Comparison of ENCODE assay signal across 8 cellular contexts in genomic region chr5:177351392-177352329, GRCh38. TPM values are rescaled to one million over a fixed set of nuclear protein-coding genes. Genes with fewer than 3 reads are reported as not detected.
DNase-seq lines count a peak whose midpoint lies in the region; ATAC-seq and TF ChIP-seq lines count a peak whose summit lies in the region.

Gene LMAN2, minus strand, starts transcription at chr5:177351668. Its CDS starts 21 bp downstream, at chr5:177351647.

- peak within 1 kb of the TSS; percentile 44 to 94 (median 90) for H3K27ac ChIP-seq in gastroesophageal sphincter

- CTCF ChIA-PET in HEK293T (lab: Yijun Ruan, JAX), result interaction anchor here (0.7 to 1.6 kb wide), 7 partner anchors 9 to 725 kb away, joined by 3 to 5 read pairs (median 4); no protein-coding TSS in a partner anchor

- in situ Hi-C loops in SK-MEL-5 (cut with HindIII; ENCODE audit: low pct_unique_long_range_greater_than_20kb, low sequenced_read_pairs), result no loop called here

- TF ChIP-seq EP300 in gastroesophageal sphincter (IDR thresholded peaks at IDR 0.05), result no peak

- DNase-seq in GDM1 (lab: John Stamatoyannopoulos, UW), result peak; percentile 91
- peak; percentile 97 for DNase-seq in HEK293T (ENCODE audit: extremely low spot score)
- DNase-seq in MV-4-11 (lab: John Stamatoyannopoulos, UW), result peak; percentile 94
- DNase-seq in SK-MEL-5 (ENCODE audit: low read depth, low spot score), result peak; percentile 93
- peak; percentile 91 for DNase-seq in activated naive CD4-positive, alpha-beta T cell treated with Interleukin-2 at 50 U/mL for 16 hours
- DNase-seq in non-pigmented ciliary epithelial cell (ENCODE audit: low read depth), result peak; percentile 86
- DNase-seq in superior temporal gyrus (ENCODE audit: extremely low spot score), result peak; percentile 99

- H3K4me1 ChIP-seq in gastroesophageal sphincter, result peaks cover 0 to 51% (median 11%) of the 10 kb centered on the region in 3 donors

- ATAC-seq in gastroesophageal sphincter, result peak; percentile 99

- peaks cover 0 to 21% of the 10 kb centered on the region in 2 donors for H3K36me3 ChIP-seq in gastroesophageal sphincter

- peak within 1 kb of the TSS; percentile 87 to 93 for H3K4me3 ChIP-seq in gastroesophageal sphincter

- H3K27me3 ChIP-seq in gastroesophageal sphincter, result no peaks in the 10 kb centered on the region

- no peak for TF ChIP-seq CTCF in gastroesophageal sphincter (IDR thresholded peaks at IDR 0.05)

- POLR2A ChIA-PET in HEK293T (lab: Yijun Ruan, JAX), result interaction anchor here (0.7 to 4.2 kb wide), 20 partner anchors 9 to 104 kb away, joined by 3 to 42 read pairs (median 4); partner anchors contain the start of gene GRK6

- whole genome bisulfite sequencing in gastroesophageal sphincter (ENCODE audit: low coverage in 1 of 2), 2 donors, result 0% methylated on average over 2 to 10 of the region's 55 CpGs

- peak in 1 of 2 donors; percentile 60 for TF ChIP-seq POLR2A in gastroesophageal sphincter (IDR thresholded peaks at IDR 0.05)

- H3K9me3 ChIP-seq in gastroesophageal sphincter, result no peaks in the 10 kb centered on the region

TF ChIP-seq in HEK293T, 16 proteins besides CTCF, POLR2A, EP300 and RAD21:
- no peak; the same call in 1 of the 2 replicates for TF ChIP-seq CTBP1 (IDR thresholded peaks at IDR 0.05; ENCODE audit: borderline replicate concordance)
- TF ChIP-seq ZNF384 (IDR thresholded peaks at IDR 0.05), result no peak
- peak; percentile 81 for TF ChIP-seq L3MBTL2 (conservative IDR thresholded peaks at IDR 0.05)
- no peak for TF ChIP-seq LEF1 (IDR thresholded peaks at IDR 0.05; ENCODE audit: borderline replicate concordance)
- TF ChIP-seq FOXA1 (IDR thresholded peaks at IDR 0.05), result no peak
- peak; percentile 99 for TF ChIP-seq PKNOX1 (IDR thresholded peaks at IDR 0.05)
- TF ChIP-seq NFRKB (IDR thresholded peaks at IDR 0.05), result peak; percentile 60; the same call in 1 of the 2 replicates
- no peak for TF ChIP-seq TARDBP (IDR thresholded peaks at IDR 0.05)
- peak; percentile 99 for TF ChIP-seq ELF4 (IDR thresholded peaks at IDR 0.05)

RNA-seq across cellular contexts. Expression of gene LMAN2, which starts in this region (rescaled TPM):
- total RNA-seq in SK-MEL-5 (2014; rRNA removed; shearing (Covaris generic)), result 273 and 299 TPM in 2 replicates
- polyA plus RNA-seq in SK-MEL-5 (2015; cell fraction: cytosol; rRNA removed), result 546 and 571 TPM in 2 replicates
- polyA plus RNA-seq in SK-MEL-5 (2015; cell fraction: nucleus; rRNA removed), result 82.1 and 103 TPM in 2 replicates
- total RNA-seq in gastroesophageal sphincter, result 100 to 1,000 TPM in 3 of 4 donors, 10 to 100 TPM in 1; 78.1 to 147 (median 111) TPM

Comparison
In these comparisons a context has a peak if more than half of its experiments do, and no peak if none do; other contexts are left out.
1. Peak in every context shown above with its lines: DNase-seq, ATAC-seq, H3K4me3 ChIP-seq and H3K27ac ChIP-seq.